ENCODE assay signal across 13 cellular contexts in the genomic region with DNA sequence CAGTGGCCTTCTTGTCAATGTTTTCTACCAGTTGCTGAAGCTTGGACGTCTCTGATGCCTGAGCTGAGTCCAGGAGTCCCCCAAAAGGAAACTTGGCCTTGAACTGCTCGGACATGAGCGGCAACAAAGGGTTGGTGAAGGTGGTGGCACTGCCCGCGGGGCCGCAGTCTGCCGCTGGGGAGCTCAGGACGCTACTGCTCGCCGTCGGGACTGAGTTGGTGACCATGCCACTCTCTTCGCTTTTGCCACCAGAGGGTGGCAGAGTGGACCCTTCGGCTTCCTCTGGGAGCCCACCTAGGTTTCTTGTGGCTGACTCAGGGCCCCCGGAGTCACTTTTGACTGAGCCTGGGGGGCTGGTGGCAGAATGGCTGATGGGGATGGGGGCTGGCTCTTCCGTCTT. TPM values are rescaled to one million over a fixed set of nuclear protein-coding genes. Genes with fewer than 3 reads are reported as not detected.
DNase-seq lines count a peak whose midpoint lies in the region; ATAC-seq and TF ChIP-seq lines count a peak whose summit lies in the region.
"Had no signal": no experiment of that assay in that cellular context is flagged by ENCODE, and none has a peak within 500 bp of the region (broad histone marks: within the 10 kb centered on the region; RNA-seq: fewer than 3 reads in every experiment).

No MANE protein-coding gene starts in this region.

- no peaks in the 10 kb centered on the region for H3K9me3 Mint-ChIP-seq in GM23338
- H3K9me3 Mint-ChIP-seq in endodermal cell = peaks cover 1% of the 10 kb centered on the region
- H3K9me3 Mint-ChIP-seq in neural progenitor cell = peaks cover 12% of the 10 kb centered on the region
- H3K9me3 Mint-ChIP-seq in naive thymus-derived CD4-positive, alpha-beta T cell = peaks cover 0 to 17% (median 3%) of the 10 kb centered on the region in 11 donors

- ATAC-seq in GM23338 (no peak), HG02571 (IDR thresholded peaks at IDR 0.05; ENCODE audit: unreplicated experiment) (no peak)
- ATAC-seq in naive thymus-derived CD4-positive, alpha-beta T cell = no peak

- H3K27ac Mint-ChIP-seq in GM23338 (no peak overlapping the region), endodermal cell (no peak overlapping the region), neural progenitor cell (no peak overlapping the region)
- H3K27ac Mint-ChIP-seq in naive thymus-derived CD4-positive, alpha-beta T cell = no peak overlapping the region
- H3K27ac Mint-ChIP-seq: CD4-positive, alpha-beta memory T cell had no signal

- 96 to 100% methylated on average over 6 to 15 of the region's 15 CpGs for WGBS in endodermal cell (ENCODE audit: insufficient coverage in 1 of 2, insufficient read length in 1 of 2), 2 experiments

- H3K9me2 ChIP-seq in GM23338 (ENCODE audit: insufficient read depth) = no peaks in the 10 kb centered on the region

- no peak overlapping the region for H3K9ac ChIP-seq in endodermal cell (ENCODE audit: extremely low read depth, low read length, poor library complexity, severe bottlenecking)
- no peak overlapping the region for H3K9ac ChIP-seq in neural progenitor cell

- H3K9me3 ChIP-seq in A673 (ENCODE audit: low read depth, low read length, poor library complexity, severe bottlenecking) = no peaks in the 10 kb centered on the region
- H3K9me3 ChIP-seq in endodermal cell (ENCODE audit: control insufficient read depth, low read length) = no peaks in the 10 kb centered on the region
- no peaks in the 10 kb centered on the region for H3K9me3 ChIP-seq in neural progenitor cell (ENCODE audit: low read depth)
- H3K9me3 ChIP-seq in naive thymus-derived CD4-positive, alpha-beta T cell (ENCODE audit: control insufficient read depth in 2 of 3, low read length in 3 of 3) = no peaks in the 10 kb centered on the region
- H3K9me3 ChIP-seq: BE2C had no signal

- H3K36me3 ChIP-seq in A673 (ENCODE audit: insufficient read depth, low read length, poor library complexity, severe bottlenecking) = peaks cover 17% of the 10 kb centered on the region
- H3K36me3 ChIP-seq in GM23338 (ENCODE audit: insufficient read depth) = peaks cover 4% of the 10 kb centered on the region
- peaks cover 82% of the 10 kb centered on the region for H3K36me3 ChIP-seq in endodermal cell (ENCODE audit: control insufficient read depth, insufficient read depth, low read length)
- H3K36me3 ChIP-seq in neural progenitor cell = peaks cover 30% of the 10 kb centered on the region
- H3K36me3 ChIP-seq in naive thymus-derived CD4-positive, alpha-beta T cell (ENCODE audit: control insufficient read depth in 2 of 3, insufficient read depth in 3 of 3, low read length in 3 of 3) = no peaks in the 10 kb centered on the region
- H3K36me3 ChIP-seq: BE2C had no signal

- peaks cover 81% of the 10 kb centered on the region for H3K36me3 Mint-ChIP-seq in GM23338 (ENCODE audit: low read depth)
- peaks cover 81% of the 10 kb centered on the region for H3K36me3 Mint-ChIP-seq in endodermal cell (ENCODE audit: low read depth)
- H3K36me3 Mint-ChIP-seq in neural progenitor cell = peaks cover 50% of the 10 kb centered on the region
- H3K36me3 Mint-ChIP-seq in naive thymus-derived CD4-positive, alpha-beta T cell = peaks cover 0 to 3% (median 0%) of the 10 kb centered on the region in 5 donors
- H3K36me3 Mint-ChIP-seq: CD4-positive, alpha-beta memory T cell had no signal

- intact Hi-C loops in A673 (cut with micrococcal nuclease; ENCODE audit: unreplicated experiment) = loop anchor here (10.0 kb wide), 1 partner anchor 415 kb away; no protein-coding TSS in a partner anchor
- intact Hi-C loops in naive thymus-derived CD4-positive, alpha-beta T cell (cut with micrococcal nuclease) = no loop called here

- CTCF ChIA-PET in A673 (lab: Charles Lee) = no interaction called here
- CTCF ChIA-PET in naive thymus-derived CD4-positive, alpha-beta T cell (lab: Charles Lee) = no interaction called here

- H3K79me2 ChIP-seq in GM23338 (replicated peaks; ENCODE audit: insufficient read depth) (peaks cover 36% of the 10 kb centered on the region), neural progenitor cell (ENCODE audit: low read depth) (peaks cover 99% of the 10 kb centered on the region)

- H3K4me3 Mint-ChIP-seq in GM23338 (no peak overlapping the region), endodermal cell (no peak overlapping the region), neural progenitor cell (no peak overlapping the region)
- no peak overlapping the region for H3K4me3 Mint-ChIP-seq in naive thymus-derived CD4-positive, alpha-beta T cell
- H3K4me3 Mint-ChIP-seq: CD4-positive, alpha-beta memory T cell had no signal

- no peak overlapping the region for H3K4me2 ChIP-seq in GM23338
- no peak overlapping the region for H3K4me2 ChIP-seq in neural progenitor cell

- H3F3A ChIP-seq in GM23338 (replicated peaks; ENCODE audit: low read depth) (0 out of 2 replicates have a peak, but pooled peaks cover 5% of the 10 kb centered on the region), neural progenitor cell (ENCODE audit: low read depth) (peaks cover 56% of the 10 kb centered on the region)

- H2AFZ ChIP-seq in GM23338 (no peak overlapping the region), neural progenitor cell (replicated peaks) (no peak overlapping the region)

- H3K27me3 Mint-ChIP-seq in GM23338 (ENCODE audit: insufficient read depth, low read depth, poor library complexity) = peaks cover 11% of the 10 kb centered on the region
- peaks cover 3% of the 10 kb centered on the region for H3K27me3 Mint-ChIP-seq in endodermal cell (ENCODE audit: insufficient read depth)
- H3K27me3 Mint-ChIP-seq in neural progenitor cell (ENCODE audit: insufficient read depth, low read depth) = peaks cover 6% of the 10 kb centered on the region
- H3K27me3 Mint-ChIP-seq in naive thymus-derived CD4-positive, alpha-beta T cell = peaks cover 11 to 51% (median 24%) of the 10 kb centered on the region in 5 donors

- no TSS peak for BruUV-seq in A673 (replicated peaks; lab: Mats Ljungman, UMichigan)

- DNase-seq in A673 (ENCODE audit: low spot score) (no peak), GM23338 (ENCODE audit: low spot score) (no peak), endodermal cell (no peak), neural progenitor cell (ENCODE audit: low spot score) (no peak)
- no peak for DNase-seq in naive thymus-derived CD4-positive, alpha-beta T cell
- DNase-seq in stimulated activated naive CD4-positive, alpha-beta T cell (lab: John Stamatoyannopoulos, UW) = no peak
- DNase-seq: BE2C; CD4-positive, alpha-beta memory T cell; DMS153; DMS79 treated with DMSO at 0.1 percent for 48 hours; GDM1 had no signal

- peaks cover 22% of the 10 kb centered on the region for H3K4me1 ChIP-seq in A673 (ENCODE audit: insufficient read depth, low read length, poor library complexity, severe bottlenecking)
- H3K4me1 ChIP-seq in GM23338 (ENCODE audit: insufficient read depth) = peaks cover 35% of the 10 kb centered on the region
- H3K4me1 ChIP-seq in endodermal cell (ENCODE audit: control insufficient read depth, insufficient read depth, low read length) = peaks cover 7% of the 10 kb centered on the region
- peaks cover 36% of the 10 kb centered on the region for H3K4me1 ChIP-seq in neural progenitor cell
- H3K4me1 ChIP-seq in naive thymus-derived CD4-positive, alpha-beta T cell (ENCODE audit: control insufficient read depth in 2 of 2, insufficient read depth in 2 of 2, low read length in 2 of 2) = no peaks in the 10 kb centered on the region
- H3K4me1 ChIP-seq: BE2C had no signal

- H3K27ac ChIP-seq in A673 (ENCODE audit: low read depth, low read length, poor library complexity, severe bottlenecking) (no peak overlapping the region), GM23338 (ENCODE audit: low read depth) (no peak overlapping the region), endodermal cell (ENCODE audit: low read depth, low read length) (no peak overlapping the region), neural progenitor cell (no peak overlapping the region)
- H3K27ac ChIP-seq in naive thymus-derived CD4-positive, alpha-beta T cell (ENCODE audit: low read depth, low read length) = no peak overlapping the region
- H3K27ac ChIP-seq: C4-2B had no signal

- POLR2A ChIA-PET in A673 (lab: Charles Lee; ENCODE audit: low non-redundant PET) = no interaction called here
- POLR2A ChIA-PET in naive thymus-derived CD4-positive, alpha-beta T cell (lab: Charles Lee) = no interaction called here

- 0 out of 2 replicates have a peak, but pooled peaks have one; percentile 9 for TF ChIP-seq CTCF in A673 (conservative IDR thresholded peaks at IDR 0.05; ENCODE audit: low read depth, low read length)
- TF ChIP-seq CTCF in GM23338 (conservative IDR thresholded peaks at IDR 0.05; ENCODE audit: low read depth in 2 of 2) = peak; percentile 9 to 46; a peak in 2 of 4 replicates
- peak; percentile 47 for TF ChIP-seq CTCF in endodermal cell (conservative IDR thresholded peaks at IDR 0.05)
- TF ChIP-seq CTCF in neural progenitor cell (IDR thresholded peaks at IDR 0.05) = peak; percentile 10

- H3K4me3 ChIP-seq in A673 (ENCODE audit: low read depth, low read length, poor library complexity, severe bottlenecking) (no peak overlapping the region), GM23338 (no peak overlapping the region), endodermal cell (ENCODE audit: low read length) (no peak overlapping the region), neural progenitor cell (no peak overlapping the region)
- H3K4me3 ChIP-seq in naive thymus-derived CD4-positive, alpha-beta T cell (ENCODE audit: low read length) = no peak overlapping the region

- H3K4me1 Mint-ChIP-seq in GM23338 = peaks cover 63% of the 10 kb centered on the region
- peaks cover 39% of the 10 kb centered on the region for H3K4me1 Mint-ChIP-seq in endodermal cell
- H3K4me1 Mint-ChIP-seq in neural progenitor cell = peaks cover 47% of the 10 kb centered on the region
- no peaks in the 10 kb centered on the region for H3K4me1 Mint-ChIP-seq in naive thymus-derived CD4-positive, alpha-beta T cell
- H3K4me1 Mint-ChIP-seq: CD4-positive, alpha-beta memory T cell had no signal

- H4K20me1 ChIP-seq in GM23338 (replicated peaks; ENCODE audit: insufficient read depth) (peaks cover 10% of the 10 kb centered on the region), neural progenitor cell (ENCODE audit: low read depth) (peaks cover 100% of the 10 kb centered on the region)

- H3K27me3 ChIP-seq in A673 (replicated peaks; ENCODE audit: insufficient read depth, low read depth, low read length, poor library complexity) = peaks cover 5% of the 10 kb centered on the region
- H3K27me3 ChIP-seq in GM23338 (ENCODE audit: insufficient read depth) = no peaks in the 10 kb centered on the region
- H3K27me3 ChIP-seq in endodermal cell (ENCODE audit: control insufficient read depth, insufficient read depth, low read length, poor library complexity, severe bottlenecking) = no peaks in the 10 kb centered on the region
- no peaks in the 10 kb centered on the region for H3K27me3 ChIP-seq in neural progenitor cell
- H3K27me3 ChIP-seq in naive thymus-derived CD4-positive, alpha-beta T cell (ENCODE audit: control insufficient read depth in 2 of 2, insufficient read depth in 2 of 2, low read length in 2 of 2) = no peaks in the 10 kb centered on the region

RNA-seq across cellular contexts. Expression of gene SALL1, which starts 11.0 kb away (rescaled TPM):
- total RNA-seq in A673 (2021) = 24.8 and 28.1 TPM in 2 replicates
- total RNA-seq in GM23338 (2014; rRNA removed; shearing (Covaris generic)) = 20.2 and 22.7 TPM in 2 replicates
- 9.0 and 9.4 TPM in 2 replicates for polyA plus RNA-seq in GM23338 (2016; fragmentation: Nextera tagmentation; extraction: Ambion mirVana)
- 100 to 1,000 TPM; 122 to 172 TPM for total RNA-seq in endodermal cell
- polyA plus RNA-seq in endodermal cell (2013, experiment 1 of 2) = 49.8 TPM
- 45.5 TPM for polyA plus RNA-seq in endodermal cell (2013, experiment 2 of 2)
- total RNA-seq in neural progenitor cell (ENCODE audit: low replicate concordance) = 50.3 and 70.7 TPM in 2 replicates
- total RNA-seq in naive thymus-derived CD4-positive, alpha-beta T cell = not detected
- not detected for polyA plus RNA-seq in naive thymus-derived CD4-positive, alpha-beta T cell
- total RNA-seq: CD4-positive, alpha-beta memory T cell had no signal
- polyA plus RNA-seq: CD4-positive, alpha-beta memory T cell had no signal

Comparison
In these comparisons a context has a peak if more than half of its experiments do, and no peak if none do; other contexts are left out.
1. RNA of gene SALL1, which starts 11.0 kb away (total RNA-seq): 122 to 172 TPM in endodermal cell, 50.3 to 70.7 TPM in neural progenitor cell, 24.8 to 28.1 TPM in A673 and 20.2 to 22.7 TPM in GM23338; not detected in naive thymus-derived CD4-positive, alpha-beta T cell; every median in the first group is over 10 times any median in the second.
2. Peak in every context shown above with its lines, with median percentiles within 50 percentile points of each other: CTCF ChIP-seq.